Comparison of ENCODE assay signal across 25 cellular contexts in the genomic region with DNA sequence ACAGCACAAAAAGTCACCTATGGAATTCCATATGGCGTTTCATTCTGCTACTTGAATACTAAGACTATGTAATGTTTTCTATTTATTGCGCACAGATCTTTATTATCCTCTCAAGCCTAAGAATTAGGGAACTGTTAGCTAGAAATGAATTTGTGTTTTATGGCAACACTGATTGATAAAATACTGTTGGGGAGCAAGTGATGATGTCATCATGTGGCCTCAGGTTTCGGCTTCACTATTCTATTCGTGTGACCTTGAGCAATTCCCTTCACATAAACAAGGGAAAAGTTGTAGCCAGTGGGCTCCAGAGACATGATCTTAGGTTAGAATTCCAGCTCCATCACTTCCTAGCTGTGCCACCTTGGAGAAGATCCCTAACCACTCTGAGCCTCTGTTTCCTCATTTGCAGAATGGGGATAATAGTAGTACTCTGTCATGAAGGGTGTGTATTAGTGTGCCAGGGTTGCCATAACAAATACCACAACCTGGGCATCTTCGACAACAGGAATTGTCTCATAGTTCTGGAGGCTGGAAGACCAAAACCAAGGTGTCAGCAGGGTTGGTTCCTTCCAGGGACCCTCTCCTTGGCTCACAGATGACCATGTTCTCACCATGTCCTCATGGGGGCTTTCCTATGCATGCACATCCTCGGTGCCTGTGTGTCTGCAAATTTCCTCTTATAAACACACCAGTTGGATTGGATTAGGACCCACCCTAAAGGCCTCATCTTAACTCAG.
"Had no signal": no experiment of that assay in that cellular context is flagged by ENCODE, and none has a peak within 500 bp of the region (broad histone marks: within the 10 kb centered on the region; RNA-seq: fewer than 3 reads in every experiment).

No MANE protein-coding gene starts in this region.

- H3K27ac ChIP-seq: dorsolateral prefrontal cortex, esophagus muscularis mucosa, foreskin keratinocyte, gastroesophageal sphincter, heart left ventricle, hepatocyte, left lung, prostate gland, skin epidermis, spleen, transverse colon, upper lobe of right lung, uterus had no signal

- ATAC-seq: foreskin keratinocyte; gastroesophageal sphincter; heart left ventricle; left cardiac atrium; mucosa of descending colon; natural killer cell treated with Interleukin-12 subunit alpha and Interleukin-12 subunit beta and Interleukin-15 and Interleukin-18, amount 100 ng/mL, for 72 hours; right cardiac atrium; stimulated activated naive B cell treated with anti-CD40 and anti-IgM and Interleukin-4, amounts not matched to agents 10 μg/mL and 1 μg/mL and 100 μg/mL, for 72 hours had no signal

- H3K27me3 ChIP-seq: upper lobe of right lung, uterus had no signal

- H3K79me2 ChIP-seq: hepatocyte had no signal

- H3K4me3 ChIP-seq: dorsolateral prefrontal cortex, esophagus muscularis mucosa, gastroesophageal sphincter, heart left ventricle, hepatocyte, left lung, mucosa of descending colon, prostate gland, skin epidermis, spleen, transverse colon, upper lobe of right lung, uterus had no signal

- DNase-seq: effector CD8-positive, alpha-beta T cell; foreskin keratinocyte; heart left ventricle; left cardiac atrium; left lung; mesenchymal stem cell; mucosa of descending colon; naive B cell; nucleus accumbens; right cardiac atrium; spleen; stimulated activated CD4-positive, alpha-beta T cell treated with anti-CD3 and anti-CD28 coated beads, Interleukin-2, amount 100 ng/mL, for 48 hours; stimulated activated naive B cell treated with anti-CD40 and anti-IgM and Interleukin-4, amounts not matched to agents 10 μg/mL and 1 μg/mL and 100 μg/mL, for 72 hours; transverse colon; upper lobe of right lung; uterus had no signal

- H3K9me3 ChIP-seq: esophagus muscularis mucosa, gastroesophageal sphincter, heart left ventricle, left lung, mucosa of descending colon, prostate gland, spleen, transverse colon, upper lobe of right lung, uterus had no signal

- H2AFZ ChIP-seq: hepatocyte had no signal

- FAIRE-seq: colon, endothelial cell of umbilical vein had no signal

- H3K36me3 ChIP-seq: esophagus muscularis mucosa, gastroesophageal sphincter, heart left ventricle, left lung, prostate gland, spleen, transverse colon, upper lobe of right lung, uterus had no signal

- H3K4me2 ChIP-seq: hepatocyte had no signal

- H3K4me1 ChIP-seq: esophagus muscularis mucosa, foreskin keratinocyte, gastroesophageal sphincter, heart left ventricle, left lung, prostate gland, transverse colon, upper lobe of right lung, uterus had no signal
